In the genomic region with DNA sequence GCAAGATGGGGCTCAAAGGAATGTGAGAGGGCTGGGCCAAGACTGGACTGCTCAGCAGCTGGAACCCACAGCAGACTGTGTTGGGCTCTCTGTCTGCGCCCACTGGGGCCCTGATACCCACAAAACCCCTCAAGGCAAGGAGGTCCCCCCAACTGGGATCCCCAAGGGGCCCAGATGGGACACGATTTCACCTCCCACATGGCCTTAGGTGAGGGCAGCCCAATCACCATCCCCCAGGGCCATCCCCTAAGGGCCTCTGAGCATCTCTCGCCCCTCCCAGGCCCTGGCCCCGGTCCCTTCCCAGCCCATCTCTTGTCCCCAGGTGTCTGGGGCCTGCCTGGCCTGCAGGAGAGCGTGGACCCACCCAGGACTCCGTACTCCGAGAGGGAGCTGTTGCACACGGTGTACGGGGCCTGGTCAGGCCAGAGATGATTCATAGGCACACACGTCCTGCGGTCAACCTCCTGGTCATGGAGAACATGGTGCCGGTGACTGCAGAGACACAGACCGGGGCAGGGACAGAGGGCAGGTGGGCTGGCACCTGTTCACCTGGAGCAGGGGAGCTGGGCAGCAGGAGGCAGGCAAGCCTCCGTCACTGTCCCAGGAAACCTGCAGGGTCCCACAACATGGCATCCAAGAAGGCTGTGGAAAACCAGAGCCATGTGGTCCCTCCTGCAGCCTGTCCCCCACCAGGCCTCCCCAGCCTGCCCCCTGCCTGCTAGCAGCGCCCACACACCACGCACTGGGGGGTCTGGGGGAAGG, we compare ENCODE assay signal across 1 cellular context.
A peak's percentile ranks its signal among the peaks of the same experiment; 100 is the strongest.
TF ChIP-seq lines count a peak whose summit lies in the region.

No MANE protein-coding gene starts in this region.

TF ChIP-seq in HEK293, 187 proteins besides CTCF, POLR2A, EP300 and RAD21:
- TF ChIP-seq, protein P1, sequence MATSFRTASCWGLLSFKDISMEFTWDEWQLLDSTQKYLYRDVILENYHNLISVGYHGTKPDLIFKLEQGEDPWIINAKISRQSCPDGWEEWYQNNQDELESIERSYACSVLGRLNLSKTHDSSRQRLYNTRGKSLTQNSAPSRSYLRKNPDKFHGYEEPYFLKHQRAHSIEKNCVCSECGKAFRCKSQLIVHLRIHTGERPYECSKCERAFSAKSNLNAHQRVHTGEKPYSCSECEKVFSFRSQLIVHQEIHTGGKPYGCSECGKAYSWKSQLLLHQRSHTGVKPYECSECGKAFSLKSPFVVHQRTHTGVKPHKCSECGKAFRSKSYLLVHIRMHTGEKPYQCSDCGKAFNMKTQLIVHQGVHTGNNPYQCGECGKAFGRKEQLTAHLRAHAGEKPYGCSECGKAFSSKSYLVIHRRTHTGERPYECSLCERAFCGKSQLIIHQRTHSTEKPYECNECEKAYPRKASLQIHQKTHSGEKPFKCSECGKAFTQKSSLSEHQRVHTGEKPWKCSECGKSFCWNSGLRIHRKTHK (tag by site-specific recombination; IDR thresholded peaks at IDR 0.05): no peak
- peak; percentile 89 for TF ChIP-seq GLIS1 (tag by site-specific recombination; IDR thresholded peaks at IDR 0.05)
- TF ChIP-seq GLIS2 (tag by site-specific recombination; IDR thresholded peaks at IDR 0.05): 0 out of 2 replicates have a peak, but pooled peaks have one; percentile 29
